In the genomic region with DNA sequence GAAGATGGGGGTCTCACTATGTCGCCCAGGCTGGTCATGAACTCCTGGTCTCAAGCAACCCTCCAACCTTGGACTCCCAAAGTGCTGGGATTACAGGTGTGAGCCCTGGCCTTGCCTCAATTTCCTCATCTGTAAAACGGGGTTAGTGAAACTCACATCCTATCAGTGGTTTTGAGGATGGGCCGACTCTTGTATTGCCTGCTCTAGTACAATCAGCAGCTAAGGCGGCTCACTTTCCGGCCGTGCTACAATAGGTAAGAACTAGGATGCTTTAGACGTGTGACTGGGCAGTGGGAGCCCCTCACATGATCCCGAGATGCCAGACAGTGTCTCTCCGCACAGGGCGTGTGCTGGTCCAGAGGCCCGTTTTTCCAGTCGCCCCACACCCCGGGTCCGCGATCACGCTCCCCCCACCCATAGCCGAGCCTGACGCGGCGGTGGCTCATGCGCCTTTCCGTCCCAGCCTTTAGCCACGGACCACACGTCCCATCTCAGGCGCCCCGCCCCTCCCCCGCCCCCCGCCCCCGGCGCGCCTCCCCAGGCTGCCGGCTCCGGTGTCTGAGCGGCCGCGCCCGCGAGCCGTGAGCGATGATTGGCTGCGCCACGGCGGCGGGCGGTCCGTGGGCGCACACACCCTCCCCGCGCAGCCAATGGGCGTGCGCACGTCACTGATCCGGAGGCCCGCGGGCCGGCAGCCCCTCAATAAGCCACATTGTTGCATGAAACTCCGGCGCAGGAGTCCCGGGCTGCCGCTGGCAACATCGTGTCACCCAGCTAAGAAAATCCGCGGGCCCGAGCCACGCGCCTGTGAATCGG, we compare ENCODE assay signal across 8 cellular contexts. TPM values are rescaled to one million over a fixed set of nuclear protein-coding genes. Genes with fewer than 3 reads are reported as not detected.
DNase-seq lines count a peak whose midpoint lies in the region; ATAC-seq and TF ChIP-seq lines count a peak whose summit lies in the region.

TSS of gene HK2 (plus strand) at position 710 of the 816 bp plus-strand sequence. CDS start 454 bp downstream, outside the sequence.

- H2AFZ ChIP-seq in KMS-11 (ENCODE audit: low read depth) (peak within 1 kb of the TSS; percentile 80), osteoblast (ENCODE audit: low read length) (peak within 1 kb of the TSS; percentile 71)

- TF ChIP-seq CTCF in KMS-11 (conservative IDR thresholded peaks at IDR 0.05; ENCODE audit: low read depth, low read length) (no peak), osteoblast (IDR thresholded peaks at IDR 0.05; ENCODE audit: extremely low read depth, low read depth, low read length) (no peak)

- DNase-seq in EH (ENCODE audit: low read depth), result peak; percentile 92
- DNase-seq in SK-N-DZ (ENCODE audit: low spot score), result peak; percentile 88
- DNase-seq in activated naive CD4-positive, alpha-beta T cell treated with Interleukin-2 at 50 U/mL for 16 hours, result peak; percentile 84
- peak; percentile 81 for DNase-seq in globus pallidus (ENCODE audit: low spot score)
- peak; percentile 99 for DNase-seq in osteoblast (ENCODE audit: insufficient read length, low spot score, missing footprints)

- H4K20me1 ChIP-seq in KMS-11 (ENCODE audit: insufficient read depth) (0 out of 2 replicates have a peak, but pooled peaks cover 10% of the 10 kb centered on the region), osteoblast (ENCODE audit: insufficient read depth, low read length) (peaks cover 2% of the 10 kb centered on the region)

- H3K4me1 ChIP-seq in KMS-11 (ENCODE audit: low read depth, poor library complexity, severe bottlenecking) (peaks cover 26% of the 10 kb centered on the region), osteoblast (ENCODE audit: insufficient read depth, low read length) (peaks cover 29% of the 10 kb centered on the region), thymus (ENCODE audit: control insufficient read depth, insufficient read depth, low read length) (peaks cover 16% of the 10 kb centered on the region)

- WGBS in thymus, result 11% methylated on average over 67 of the region's 67 CpGs

- peak within 1 kb of the TSS; percentile 99 for H3K9ac ChIP-seq in KMS-11

- H3K9me3 ChIP-seq in osteoblast (ENCODE audit: low read depth, low read length) (no peaks in the 10 kb centered on the region), thymus (ENCODE audit: control insufficient read depth) (no peaks in the 10 kb centered on the region)

- H3K27ac ChIP-seq in KMS-11 (peak within 1 kb of the TSS; percentile 89), osteoblast (ENCODE audit: low read depth, low read length) (peak within 1 kb of the TSS; percentile 81), thymus (ENCODE audit: low read depth) (peak within 1 kb of the TSS; percentile 42)

- peak; percentile 78 for ATAC-seq in GM21723 (IDR thresholded peaks at IDR 0.05; ENCODE audit: unreplicated experiment)

- H3K36me3 ChIP-seq in KMS-11 (ENCODE audit: insufficient read depth) (no peaks in the 10 kb centered on the region), osteoblast (ENCODE audit: insufficient read depth, low read length) (no peaks in the 10 kb centered on the region), thymus (ENCODE audit: control insufficient read depth, insufficient read depth) (no peaks in the 10 kb centered on the region)

- no peaks in the 10 kb centered on the region for H3K27me3 ChIP-seq in KMS-11 (ENCODE audit: insufficient read depth, low read depth)
- no peaks in the 10 kb centered on the region for H3K27me3 ChIP-seq in osteoblast (ENCODE audit: insufficient read depth, low read length)
- peaks cover 10% of the 10 kb centered on the region for H3K27me3 ChIP-seq in thymus (ENCODE audit: control insufficient read depth, insufficient read depth)

- H3K4me3 ChIP-seq in KMS-11 (IDR thresholded peaks at IDR 0.05; ENCODE audit: insufficient read depth, low read depth, low read length) (peak within 1 kb of the TSS; percentile 59), osteoblast (ENCODE audit: insufficient read depth, low read length) (peak within 1 kb of the TSS; percentile 91), thymus (ENCODE audit: low read length) (peak within 1 kb of the TSS; percentile 69)

- peaks cover 45% of the 10 kb centered on the region for H3K79me2 ChIP-seq in KMS-11 (ENCODE audit: insufficient read depth, low read depth)
- H3K79me2 ChIP-seq in osteoblast (ENCODE audit: insufficient read depth, low read length), result peaks cover 39% of the 10 kb centered on the region

- H3K4me2 ChIP-seq in KMS-11 (peak within 1 kb of the TSS; percentile 90), osteoblast (ENCODE audit: insufficient read depth, low read length) (peak within 1 kb of the TSS; percentile 97)

RNA-seq across cellular contexts. Expression of gene HK2, which starts in this region (rescaled TPM):
- polyA plus RNA-seq in SK-N-DZ (2014; cell fraction: cytosol; rRNA removed), result 11.6 and 14.0 TPM in 2 replicates
- polyA plus RNA-seq in SK-N-DZ (2014; cell fraction: nucleus; rRNA removed), result 11.3 and 24.0 TPM in 2 replicates
- 74.6 and 76.4 TPM in 2 replicates for total RNA-seq in osteoblast
- 4.8 TPM for polyA plus RNA-seq in thymus

Comparison
In these comparisons a context has a peak if more than half of its experiments do, and no peak if none do; other contexts are left out.
1. Peak in every context shown above with its lines: DNase-seq, ATAC-seq, H3K4me3 ChIP-seq and H3K27ac ChIP-seq.